8 cellular contexts compared by ENCODE assay signal in the genomic region with DNA sequence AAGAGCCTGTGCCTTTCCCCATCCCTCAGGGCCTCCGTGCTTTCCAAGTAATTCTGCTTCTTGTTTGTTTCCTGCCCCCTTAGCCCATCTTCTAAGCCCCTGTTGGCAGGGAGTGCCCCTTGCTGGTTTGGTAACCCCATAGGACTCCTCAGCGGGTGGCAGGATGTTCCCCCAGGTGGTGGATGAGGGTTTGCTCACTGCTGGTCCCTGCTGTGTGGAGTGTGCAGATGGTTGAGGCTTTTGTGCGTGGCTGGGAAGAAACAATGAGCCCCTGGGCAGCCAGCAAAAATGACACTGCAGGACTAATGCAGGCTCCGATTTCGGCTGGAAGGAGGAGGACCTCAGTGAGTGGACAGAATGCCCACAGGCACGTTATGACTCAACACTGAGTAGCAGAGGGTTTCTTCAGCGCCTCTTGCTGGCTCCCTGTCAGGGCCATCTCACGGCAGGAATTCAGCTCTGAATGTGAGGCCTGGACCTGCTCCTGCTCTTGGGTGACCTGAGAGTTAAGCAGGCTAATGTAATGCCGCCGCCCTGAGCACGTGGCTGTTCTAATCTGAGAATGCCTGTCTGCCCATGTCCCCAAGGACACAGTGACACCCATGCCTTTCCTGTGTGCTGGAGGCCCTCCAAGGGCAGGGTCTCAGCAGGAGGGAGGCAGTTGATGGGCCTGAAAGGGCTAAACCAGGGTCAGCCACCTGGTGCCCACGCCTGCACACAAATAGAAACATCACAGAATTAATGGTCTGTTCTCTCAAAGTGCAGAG. TPM values are rescaled to one million over a fixed set of nuclear protein-coding genes. Genes with fewer than 3 reads are reported as not detected.
DNase-seq lines count a peak whose midpoint lies in the region; ATAC-seq and TF ChIP-seq lines count a peak whose summit lies in the region.

No MANE protein-coding gene starts in this region.

- H3K27me3 Mint-ChIP-seq in CD4-positive, CD25-positive, alpha-beta regulatory T cell, result no peaks in the 10 kb centered on the region

- peak overlapping the region; percentile 85 for H4K8ac ChIP-seq in mesenchymal stem cell (ENCODE audit: low read length)

- H3K4me2 ChIP-seq in mesenchymal stem cell (ENCODE audit: low read length, poor library complexity, severe bottlenecking), result peak overlapping the region; percentile 24

- no peaks in the 10 kb centered on the region for H3K9me3 Mint-ChIP-seq in CD4-positive, CD25-positive, alpha-beta regulatory T cell

- H3K4ac ChIP-seq in mesenchymal stem cell (ENCODE audit: low read depth in 1 of 2, low read length in 2 of 2), result peak overlapping the region in 1 of 2 experiments; percentile 20

- ATAC-seq in CD4-positive, CD25-positive, alpha-beta regulatory T cell (ENCODE audit: low read depth in 2 of 2), result no peak

- peak overlapping the region; percentile 31 to 92 for H3K18ac ChIP-seq in mesenchymal stem cell (ENCODE audit: low read depth in 1 of 2, low read length in 2 of 2)

- H3K4me3 ChIP-seq in CD4-positive, CD25-positive, alpha-beta regulatory T cell (ENCODE audit: low read depth, low read length), result no peak overlapping the region
- no peak overlapping the region for H3K4me3 ChIP-seq in MG63
- H3K4me3 ChIP-seq in cardiac fibroblast (replicated peaks in 1 of 2; ENCODE audit: low read depth in 2 of 2, low read length in 2 of 2), result no peak overlapping the region
- H3K4me3 ChIP-seq in mesenchymal stem cell (ENCODE audit: insufficient read depth in 1 of 2, low read depth in 1 of 2, low read length in 2 of 2), result peak overlapping the region in 1 of 2 experiments; percentile 58

- H3K14ac ChIP-seq in mesenchymal stem cell (ENCODE audit: low read length in 2 of 2), result peak overlapping the region in 1 of 2 experiments; percentile 19

- H2BK15ac ChIP-seq in mesenchymal stem cell (ENCODE audit: low read depth, poor library complexity, severe bottlenecking), result no peak overlapping the region

- no peak overlapping the region for H3K27ac ChIP-seq in CD4-positive, CD25-positive, alpha-beta regulatory T cell (ENCODE audit: insufficient read depth, low read length, poor library complexity, severe bottlenecking)
- peak overlapping the region; percentile 82 for H3K27ac ChIP-seq in mesenchymal stem cell (ENCODE audit: low read length, poor library complexity, severe bottlenecking)

- H4K91ac ChIP-seq in mesenchymal stem cell (ENCODE audit: low read length), result peak overlapping the region; percentile 29

- no peak overlapping the region for H3K4me3 Mint-ChIP-seq in CD4-positive, CD25-positive, alpha-beta regulatory T cell

- H2AK5ac ChIP-seq in mesenchymal stem cell (ENCODE audit: low read length, severe bottlenecking), result peak overlapping the region; percentile 81

- H3K4me1 Mint-ChIP-seq in CD4-positive, CD25-positive, alpha-beta regulatory T cell, result peaks cover 7 to 29% (median 15%) of the 10 kb centered on the region in 4 donors

- H3K9ac ChIP-seq in mesenchymal stem cell (ENCODE audit: low read length), result peak overlapping the region; percentile 76

- DNase-seq in CD4-positive, CD25-positive, alpha-beta regulatory T cell, result no peak
- DNase-seq in MG63 (peak; percentile 98), cardiac fibroblast (ENCODE audit: low read depth in 2 of 2) (peak; percentile 93 to 97), mesenchymal stem cell (peak; percentile 96), T-helper 9 cell (no peak), GF-D8 (lab: John Stamatoyannopoulos, UW) (no peak)
- no peak for DNase-seq in stimulated activated CD4-positive, alpha-beta T cell treated with anti-CD3 and anti-CD28 coated beads, Interleukin-2, amount 100 ng/mL, for 48 hours
- DNase-seq in activated CD4-positive, alpha-beta T cell treated with anti-CD3 and anti-CD28 coated beads for 4 hours, result no peak

- peaks cover 17% of the 10 kb centered on the region for H3K4me1 ChIP-seq in CD4-positive, CD25-positive, alpha-beta regulatory T cell (ENCODE audit: control insufficient read depth, insufficient read depth, low read length, poor library complexity, severe bottlenecking)
- peaks cover 59% of the 10 kb centered on the region for H3K4me1 ChIP-seq in mesenchymal stem cell (ENCODE audit: control insufficient read depth, insufficient read depth, low read depth, low read length)

- H3K79me1 ChIP-seq in mesenchymal stem cell (replicated peaks; ENCODE audit: low read length, poor library complexity, severe bottlenecking), result peaks cover 12% of the 10 kb centered on the region

- peaks cover 19% of the 10 kb centered on the region for H3K36me3 Mint-ChIP-seq in CD4-positive, CD25-positive, alpha-beta regulatory T cell

- H2BK120ac ChIP-seq in mesenchymal stem cell (ENCODE audit: low read depth, low read length), result no peak overlapping the region

- H2BK5ac ChIP-seq in mesenchymal stem cell (ENCODE audit: low read depth, low read length, poor library complexity, severe bottlenecking), result peak overlapping the region; percentile 89

- peaks cover 23% of the 10 kb centered on the region for H3K36me3 ChIP-seq in CD4-positive, CD25-positive, alpha-beta regulatory T cell (ENCODE audit: control insufficient read depth, insufficient read depth, low read length)
- H3K36me3 ChIP-seq in MG63, result peaks cover 68% of the 10 kb centered on the region
- peaks cover 29 to 32% of the 10 kb centered on the region in 2 experiments for H3K36me3 ChIP-seq in mesenchymal stem cell (ENCODE audit: control insufficient read depth in 1 of 2, insufficient read depth in 2 of 2, low read depth in 1 of 2, low read length in 2 of 2)

- H3K27ac Mint-ChIP-seq in CD4-positive, CD25-positive, alpha-beta regulatory T cell, result peak overlapping the region in 2 of 3 donors; percentile 28 to 47

- no peaks in the 10 kb centered on the region for H3K27me3 ChIP-seq in CD4-positive, CD25-positive, alpha-beta regulatory T cell (ENCODE audit: control insufficient read depth, insufficient read depth, low read length)
- H3K27me3 ChIP-seq in MG63 (no peaks in the 10 kb centered on the region), mesenchymal stem cell (ENCODE audit: control insufficient read depth in 1 of 2, insufficient read depth in 1 of 2, low read length in 2 of 2) (no peaks in the 10 kb centered on the region)

- no peak overlapping the region for H2AFZ ChIP-seq in mesenchymal stem cell (ENCODE audit: low read depth, low read length)

- TF ChIP-seq CTCF in cardiac fibroblast (IDR thresholded peaks at IDR 0.05; ENCODE audit: low read depth, low read length), result peak; percentile 5

- peak overlapping the region in 1 of 2 experiments; percentile 29 for H3K23ac ChIP-seq in mesenchymal stem cell (ENCODE audit: low read length in 2 of 2)

- peak overlapping the region in 1 of 2 experiments; percentile 84 for H2BK12ac ChIP-seq in mesenchymal stem cell (ENCODE audit: low read length in 2 of 2)

- no peaks in the 10 kb centered on the region for H3K9me3 ChIP-seq in CD4-positive, CD25-positive, alpha-beta regulatory T cell (ENCODE audit: control insufficient read depth in 2 of 2, low read length in 2 of 2)
- no peaks in the 10 kb centered on the region for H3K9me3 ChIP-seq in MG63
- H3K9me3 ChIP-seq in mesenchymal stem cell (ENCODE audit: control insufficient read depth, low read length), result no peaks in the 10 kb centered on the region

- WGBS in mesenchymal stem cell, result 6% methylated on average over 12 of the region's 12 CpGs

RNA-seq across cellular contexts. Expression of gene BAG3, which starts 16.6 kb away (rescaled TPM):
- 38.2 TPM for total RNA-seq in CD4-positive, CD25-positive, alpha-beta regulatory T cell
- polyA plus RNA-seq in CD4-positive, CD25-positive, alpha-beta regulatory T cell, result 1 to 10 TPM; 6.7 to 8.7 (median 7.4) TPM
- 26.9 and 31.9 TPM in 2 replicates for total RNA-seq in MG63 (2014; rRNA removed; shearing (Covaris generic); ENCODE audit: low replicate concordance)
- polyA plus RNA-seq in mesenchymal stem cell (2013, experiment 1 of 2), result 66.0 TPM
- 65.0 TPM for polyA plus RNA-seq in mesenchymal stem cell (2013, experiment 2 of 2)

RNA-seq across cellular contexts. Expression of gene INPP5F, which starts 58.1 kb away (rescaled TPM):
- total RNA-seq in CD4-positive, CD25-positive, alpha-beta regulatory T cell, result 22.1 TPM
- 10 to 100 TPM; 10.4 to 14.3 (median 10.9) TPM for polyA plus RNA-seq in CD4-positive, CD25-positive, alpha-beta regulatory T cell
- total RNA-seq in MG63 (2014; rRNA removed; shearing (Covaris generic); ENCODE audit: low replicate concordance), result 7.1 and 10.1 TPM in 2 replicates
- 24.1 TPM for polyA plus RNA-seq in mesenchymal stem cell (2013, experiment 1 of 2)
- polyA plus RNA-seq in mesenchymal stem cell (2013, experiment 2 of 2), result 25.7 TPM

Comparison
In these comparisons a context has a peak if more than half of its experiments do, and no peak if none do; other contexts are left out.
1. DNase-seq: peak in MG63 (single experiment), cardiac fibroblast (2 of 2) and mesenchymal stem cell (single experiment); none in CD4-positive, CD25-positive, alpha-beta regulatory T cell (0 of 3), stimulated activated CD4-positive, alpha-beta T cell treated with anti-CD3 and anti-CD28 coated beads, Interleukin-2, amount 100 ng/mL, for 48 hours (0 of 2), activated CD4-positive, alpha-beta T cell treated with anti-CD3 and anti-CD28 coated beads for 4 hours (0 of 2), T-helper 9 cell (single experiment) and GF-D8 (single experiment).